In the genomic region with DNA sequence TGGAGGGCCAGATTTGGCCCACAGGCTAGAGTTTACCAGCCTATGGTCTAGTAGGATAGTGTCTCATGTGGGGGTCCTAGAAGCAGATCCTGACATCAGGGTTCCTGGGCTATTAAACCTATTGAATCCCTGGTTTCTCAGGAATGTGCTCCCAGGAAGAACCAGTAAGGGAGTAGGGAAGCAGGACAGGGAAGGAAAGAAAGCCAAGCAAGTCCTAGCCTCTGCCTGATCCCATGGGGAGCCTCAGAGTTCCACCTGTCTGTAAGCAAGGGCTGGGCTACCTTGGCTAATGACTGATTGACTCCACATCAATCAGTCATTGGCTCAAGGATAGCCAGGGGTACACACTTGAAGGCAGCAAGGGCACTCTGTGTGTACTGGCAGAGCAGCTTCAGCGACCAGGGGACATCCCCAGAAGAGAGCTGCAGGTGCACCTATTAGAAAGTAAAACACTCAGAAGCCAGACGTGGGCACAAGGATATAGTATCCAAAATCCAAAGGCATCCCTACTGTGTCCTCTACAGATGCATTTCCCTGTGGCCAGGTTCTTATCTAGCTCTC, we compare ENCODE assay signal across 15 cellular contexts.
DNase-seq lines count a peak whose midpoint lies in the region; ATAC-seq, FAIRE-seq and TF ChIP-seq lines count a peak whose summit lies in the region.
"Had no signal": no experiment of that assay in that cellular context is flagged by ENCODE, and none has a peak within 500 bp of the region (broad histone marks: within the 10 kb centered on the region; RNA-seq: fewer than 3 reads in every experiment).

No MANE protein-coding gene starts in this region.

- H3K4me3 Mint-ChIP-seq in stimulated activated memory B cell treated with anti-CD40 and anti-IgM and Interleukin-4, amounts not matched to agents 10 μg/mL and 1 μg/mL and 100 μg/mL, for 72 hours, result no peak overlapping the region
- H3K4me3 Mint-ChIP-seq: CD8-positive, alpha-beta T cell had no signal

- H3K9ac ChIP-seq in iPS-20b (ENCODE audit: low read depth, low read length), result no peak overlapping the region

- peaks cover 32% of the 10 kb centered on the region for H3K4me1 ChIP-seq in iPS-20b (ENCODE audit: insufficient read depth, low read length)
- H3K4me1 ChIP-seq: A549, BE2C, Caco-2 had no signal

- H3K27ac Mint-ChIP-seq in stimulated activated memory B cell treated with anti-CD40 and anti-IgM and Interleukin-4, amounts not matched to agents 10 μg/mL and 1 μg/mL and 100 μg/mL, for 72 hours, result no peak overlapping the region
- H3K27ac Mint-ChIP-seq: CD8-positive, alpha-beta T cell had no signal

- H3K9me3 ChIP-seq in iPS-20b (ENCODE audit: insufficient read depth, low read depth, low read length), result no peaks in the 10 kb centered on the region
- H3K9me3 ChIP-seq: A549, BE2C, Caco-2 had no signal

- H3K27me3 Mint-ChIP-seq in stimulated activated memory B cell treated with anti-CD40 and anti-IgM and Interleukin-4, amounts not matched to agents 10 μg/mL and 1 μg/mL and 100 μg/mL, for 72 hours, result no peaks in the 10 kb centered on the region

- TF ChIP-seq CTCF in bronchial epithelial cell (IDR thresholded peaks at IDR 0.05; ENCODE audit: insufficient read depth, low read length, severe bottlenecking), result no peak

- peak; percentile 58 for FAIRE-seq in HTR-8/SVneo (lab: Jason Lieb, UNC)
- FAIRE-seq in bronchial epithelial cell (lab: Jason Lieb, UNC), result peak; percentile 95
- FAIRE-seq: A549, K562 had no signal

- H3K9me3 Mint-ChIP-seq in stimulated activated memory B cell treated with anti-CD40 and anti-IgM and Interleukin-4, amounts not matched to agents 10 μg/mL and 1 μg/mL and 100 μg/mL, for 72 hours, result no peaks in the 10 kb centered on the region
- H3K9me3 Mint-ChIP-seq: CD8-positive, alpha-beta T cell had no signal

- no peaks in the 10 kb centered on the region for H3K4me1 Mint-ChIP-seq in stimulated activated memory B cell treated with anti-CD40 and anti-IgM and Interleukin-4, amounts not matched to agents 10 μg/mL and 1 μg/mL and 100 μg/mL, for 72 hours

- H3K4me3 ChIP-seq in bronchial epithelial cell (ENCODE audit: low read depth, low read length) (no peak overlapping the region), iPS-20b (ENCODE audit: low read length) (peak overlapping the region; percentile 9; the same call in 1 of the 2 replicates)
- H3K4me3 ChIP-seq: A549, K562 had no signal

- H3K27ac ChIP-seq in iPS-20b (ENCODE audit: low read length), result no peak overlapping the region
- H3K27ac ChIP-seq: A549, C4-2B had no signal

- ATAC-seq in stimulated activated memory B cell treated with anti-CD40 and anti-IgM and Interleukin-4, amounts not matched to agents 10 μg/mL and 1 μg/mL and 100 μg/mL, for 72 hours, result peak; percentile 36
- ATAC-seq in HG03457 (IDR thresholded peaks at IDR 0.05; ENCODE audit: unreplicated experiment), result no peak
- ATAC-seq: A549; CD8-positive, alpha-beta T cell; K562 had no signal

- H3K36me3 ChIP-seq in bronchial epithelial cell (ENCODE audit: control insufficient read depth, insufficient read depth, low read length) (no peaks in the 10 kb centered on the region), iPS-20b (ENCODE audit: insufficient read depth, low read depth, low read length) (no peaks in the 10 kb centered on the region)
- H3K36me3 ChIP-seq: BE2C had no signal

- DNase-seq in HTR-8/SVneo (ENCODE audit: insufficient read length, low spot score), result no peak
- no peak for DNase-seq in bronchial epithelial cell (ENCODE audit: low read depth)
- no peak for DNase-seq in COLO668 (lab: John Stamatoyannopoulos, UW; ENCODE audit: unreplicated experiment)
- DNase-seq in NCI-H2171 treated with DMSO at 0.1 percent for 48 hours (lab: John Stamatoyannopoulos, UW), result no peak
- DNase-seq: BE2C; Caco-2; CD8-positive, alpha-beta T cell; DND-41; GF-D8 had no signal

- H3K27me3 ChIP-seq in bronchial epithelial cell (ENCODE audit: control insufficient read depth, insufficient read depth, low read length) (no peaks in the 10 kb centered on the region), iPS-20b (ENCODE audit: insufficient read depth, low read length) (no peaks in the 10 kb centered on the region)
- H3K27me3 ChIP-seq: BE2C had no signal

- H3K36me3 Mint-ChIP-seq in stimulated activated memory B cell treated with anti-CD40 and anti-IgM and Interleukin-4, amounts not matched to agents 10 μg/mL and 1 μg/mL and 100 μg/mL, for 72 hours, result no peaks in the 10 kb centered on the region
- H3K36me3 Mint-ChIP-seq: CD8-positive, alpha-beta T cell had no signal
